10 cellular contexts compared by ENCODE assay signal in the genomic region with DNA sequence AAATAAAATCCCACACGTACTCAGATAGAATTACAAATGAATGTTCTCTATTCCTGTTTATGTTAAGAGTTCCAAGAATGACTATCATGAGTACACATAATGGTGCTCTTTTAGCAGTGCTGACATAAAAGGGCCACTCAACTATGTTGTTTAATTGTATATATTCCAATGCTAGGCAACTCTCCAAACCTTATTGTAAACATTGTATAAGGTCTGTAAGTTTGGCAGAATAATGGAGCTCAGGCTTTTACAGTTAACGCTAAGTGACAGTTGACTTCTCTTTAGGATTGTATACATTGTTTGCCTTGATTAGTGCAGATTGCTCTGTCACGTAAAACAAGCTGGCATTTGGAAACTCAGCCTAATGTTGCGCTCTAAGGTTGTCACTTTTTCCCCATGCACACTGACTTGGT. TPM values are rescaled to one million over a fixed set of nuclear protein-coding genes. Genes with fewer than 3 reads are reported as not detected.
DNase-seq lines count a peak whose midpoint lies in the region; ATAC-seq, FAIRE-seq and TF ChIP-seq lines count a peak whose summit lies in the region.
"Had no signal": no experiment of that assay in that cellular context is flagged by ENCODE, and none has a peak within 500 bp of the region (broad histone marks: within the 10 kb centered on the region; RNA-seq: fewer than 3 reads in every experiment).

No MANE protein-coding gene starts in this region.

- H3K9me3 Mint-ChIP-seq in T-cell, result no peaks in the 10 kb centered on the region

- H4K20me1 ChIP-seq in hepatocyte (ENCODE audit: insufficient read depth, poor library complexity, severe bottlenecking), result no peaks in the 10 kb centered on the region
- no peaks in the 10 kb centered on the region for H4K20me1 ChIP-seq in MM.1S (ENCODE audit: insufficient read depth, low read length)

- FAIRE-seq in H54 (lab: Jason Lieb, UNC) (peak; percentile 60), D721Med (lab: Jason Lieb, UNC) (no peak)

- peak overlapping the region in 2 of 3 donors; percentile 17 to 54 for H3K4me3 Mint-ChIP-seq in T-cell

- TF ChIP-seq POLR2A in H54 (IDR thresholded peaks at IDR 0.05; ENCODE audit: low read depth, low read length), result no peak

- DNase-seq in A673 (ENCODE audit: low spot score), result peak; percentile 47
- no peak for DNase-seq in H54 (ENCODE audit: insufficient read length, low spot score)
- no peak for DNase-seq in T-cell
- peak; percentile 37 for DNase-seq in hepatocyte (ENCODE audit: low spot score)
- no peak for DNase-seq in MM.1S
- no peak for DNase-seq in D721Med (ENCODE audit: insufficient read length, low spot score)
- DNase-seq: DMS79 treated with DMSO at 0.1 percent for 48 hours, ovary had no signal

- WGBS in hepatocyte (ENCODE audit: low lambda C conversion rate, missing lambda C conversion rate), result 33% methylated on average over 4 of the region's 4 CpGs

- intact Hi-C loops in A673 (cut with micrococcal nuclease; ENCODE audit: unreplicated experiment), result no loop called here

- no peaks in the 10 kb centered on the region for H3K9me3 ChIP-seq in A673 (ENCODE audit: low read depth, low read length, poor library complexity, severe bottlenecking)
- H3K9me3 ChIP-seq in hepatocyte (ENCODE audit: low read depth), result no peaks in the 10 kb centered on the region
- no peaks in the 10 kb centered on the region for H3K9me3 ChIP-seq in MM.1S (replicated peaks; ENCODE audit: insufficient read depth, low read length)
- H3K9me3 ChIP-seq: ovary had no signal

- BruUV-seq in A673 (replicated peaks; lab: Mats Ljungman, UMichigan), result no TSS peak

- peaks cover 76 to 88% (median 79%) of the 10 kb centered on the region in 3 donors for H3K4me1 Mint-ChIP-seq in T-cell

- H3K4me2 ChIP-seq in hepatocyte (peak overlapping the region; percentile 43), MM.1S (ENCODE audit: low read depth, low read length) (no peak overlapping the region)

- H3K36me3 ChIP-seq in A673 (ENCODE audit: insufficient read depth, low read length, poor library complexity, severe bottlenecking) (no peaks in the 10 kb centered on the region), hepatocyte (replicated peaks; ENCODE audit: insufficient read depth, low read depth) (no peaks in the 10 kb centered on the region), MM.1S (replicated peaks; ENCODE audit: insufficient read depth, low read length) (no peaks in the 10 kb centered on the region)
- H3K36me3 ChIP-seq: ovary had no signal

- H3K79me2 ChIP-seq in hepatocyte, result peaks cover 91% of the 10 kb centered on the region
- peaks cover 5% of the 10 kb centered on the region; the same call in 1 of the 2 replicates for H3K79me2 ChIP-seq in MM.1S (ENCODE audit: low read length)

- CTCF ChIA-PET in A673 (lab: Charles Lee) (no interaction called here), T-cell (lab: Charles Lee) (interaction anchor here in 1 of 2 donors (0.7 kb wide), 1 partner anchor 258 kb away, joined by 4 read pairs; no protein-coding TSS in a partner anchor)

- H3K4me3 ChIP-seq in A673 (ENCODE audit: low read depth, low read length, poor library complexity, severe bottlenecking) (peak overlapping the region; percentile 25), hepatocyte (no peak overlapping the region), MM.1S (ENCODE audit: low read length) (no peak overlapping the region)
- H3K4me3 ChIP-seq: ovary had no signal

- no peaks in the 10 kb centered on the region for H3K9me2 ChIP-seq in hepatocyte (replicated peaks; ENCODE audit: insufficient read depth)
- no peaks in the 10 kb centered on the region for H3K9me2 ChIP-seq in MM.1S (replicated peaks; ENCODE audit: insufficient read depth, low read length)

- ATAC-seq in T-cell (replicated peaks in 1 of 4), result no peak
- ATAC-seq in HG03342 (IDR thresholded peaks at IDR 0.05; ENCODE audit: unreplicated experiment), result no peak
- no peak for ATAC-seq in HG02610 (IDR thresholded peaks at IDR 0.05; ENCODE audit: unreplicated experiment)

- peaks cover 4% of the 10 kb centered on the region for H3K36me3 Mint-ChIP-seq in T-cell

- H3K4me1 ChIP-seq in A673 (ENCODE audit: insufficient read depth, low read length, poor library complexity, severe bottlenecking) (peaks cover 61% of the 10 kb centered on the region), hepatocyte (ENCODE audit: insufficient read depth) (peaks cover 52% of the 10 kb centered on the region), MM.1S (ENCODE audit: low read length) (no peaks in the 10 kb centered on the region)

- H3F3A ChIP-seq in MM.1S (ENCODE audit: insufficient read depth, low read length), result no peaks in the 10 kb centered on the region

- H3K9ac ChIP-seq in MM.1S (ENCODE audit: low read length), result no peak overlapping the region

- no peak for TF ChIP-seq CTCF in A673 (conservative IDR thresholded peaks at IDR 0.05; ENCODE audit: low read depth, low read length)
- no peak for TF ChIP-seq CTCF in hepatocyte (IDR thresholded peaks at IDR 0.05; ENCODE audit: poor library complexity)
- TF ChIP-seq CTCF in MM.1S (IDR thresholded peaks at IDR 0.05; ENCODE audit: low read length), result no peak
- no peak for TF ChIP-seq CTCF in D721Med (IDR thresholded peaks at IDR 0.05; ENCODE audit: insufficient read depth, missing control alignments)

- POLR2A ChIA-PET in A673 (lab: Charles Lee; ENCODE audit: low non-redundant PET) (no interaction called here), T-cell (lab: Charles Lee) (interaction anchor here in 1 of 2 donors (1.0 to 1.1 kb wide), 2 partner anchors 17 to 20 kb away, joined by 3 to 5 read pairs; no protein-coding TSS in a partner anchor)

- peak overlapping the region; percentile 74 to 89 for H3K27ac Mint-ChIP-seq in T-cell

- H3K27me3 Mint-ChIP-seq in T-cell, result no peaks in the 10 kb centered on the region

- peak overlapping the region; percentile 43 for H3K27ac ChIP-seq in A673 (ENCODE audit: low read depth, low read length, poor library complexity, severe bottlenecking)
- peak overlapping the region; percentile 56 for H3K27ac ChIP-seq in hepatocyte
- H3K27ac ChIP-seq in MM.1S (ENCODE audit: low read length), result no peak overlapping the region

- H3K27me3 ChIP-seq in A673 (replicated peaks; ENCODE audit: insufficient read depth, low read depth, low read length, poor library complexity) (no peaks in the 10 kb centered on the region), hepatocyte (no peaks in the 10 kb centered on the region), MM.1S (replicated peaks; ENCODE audit: insufficient read depth, low read length) (no peaks in the 10 kb centered on the region)
- H3K27me3 ChIP-seq: ovary had no signal

- H2AFZ ChIP-seq in hepatocyte (no peak overlapping the region), MM.1S (ENCODE audit: low read length) (no peak overlapping the region)

RNA-seq across cellular contexts. Expression of a gene that starts 20.8 kb away (rescaled TPM):
- 80.5 and 84.9 TPM in 2 replicates for total RNA-seq in A673 (2021)
- total RNA-seq in T-cell, result 100 to 1,000 TPM in 3 of 5 donors, 10 to 100 TPM in 2; 94.2 to 137 (median 105) TPM
- 87.9 and 94.6 TPM in 2 replicates for total RNA-seq in hepatocyte
- 103 and 138 TPM in 2 replicates for polyA plus RNA-seq in hepatocyte

Comparison
In these comparisons a context has a peak if more than half of its experiments do, and no peak if none do; other contexts are left out.
1. DNase-seq: peak in A673 (single experiment) and hepatocyte (single experiment); none in H54 (single experiment), T-cell (0 of 34), MM.1S (single experiment) and D721Med (single experiment).